ENCODE assay signal across 13 cellular contexts in the genomic region with DNA sequence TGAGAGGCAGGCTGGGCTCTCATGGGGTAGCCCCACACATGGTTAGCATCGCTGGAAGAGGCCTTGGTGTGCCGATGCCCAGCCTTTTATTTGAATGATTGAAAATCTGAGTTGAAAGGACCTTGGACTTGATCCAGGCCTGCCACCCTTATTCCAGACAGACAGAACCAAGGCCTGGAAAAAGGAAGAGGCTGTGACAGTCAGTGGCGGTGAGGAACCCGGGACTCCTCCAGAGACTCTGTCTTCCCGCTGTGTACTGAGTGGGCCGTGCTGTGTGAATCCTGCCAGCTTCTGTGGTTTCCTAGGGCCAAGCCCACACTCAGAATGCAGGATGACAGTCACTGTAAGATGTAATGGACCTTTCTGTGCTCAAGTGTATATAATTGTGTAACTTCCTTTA.
A peak's percentile ranks its signal among the peaks of the same experiment; 100 is the strongest.
DNase-seq lines count a peak whose midpoint lies in the region; ATAC-seq and TF ChIP-seq lines count a peak whose summit lies in the region.
"Had no signal": no experiment of that assay in that cellular context is flagged by ENCODE, and none has a peak within 500 bp of the region (broad histone marks: within the 10 kb centered on the region; RNA-seq: fewer than 3 reads in every experiment).

No MANE protein-coding gene starts in this region.

- CTCF ChIA-PET in CD4-positive, alpha-beta T cell (lab: Charles Lee), result interaction anchor here (0.9 to 1.2 kb wide), 2 partner anchors 17 to 221 kb away, joined by 3 read pairs; no protein-coding TSS in a partner anchor
- CTCF ChIA-PET in naive thymus-derived CD4-positive, alpha-beta T cell (lab: Charles Lee), result interaction anchor here (0.9 kb wide), 1 partner anchor 27 kb away, joined by 3 read pairs; no protein-coding TSS in a partner anchor

- H3K27ac Mint-ChIP-seq in CD4-positive, alpha-beta T cell, result peak overlapping the region; percentile 88
- peak overlapping the region; percentile 94 for H3K27ac Mint-ChIP-seq in activated T-cell treated with anti-CD3 and anti-CD28 coated beads, Interleukin-2, amount 50 U/mL, for 24 hours
- H3K27ac Mint-ChIP-seq in naive thymus-derived CD4-positive, alpha-beta T cell, result peak overlapping the region; percentile 87 to 95 (median 93)

- no peak for TF ChIP-seq POLR2A in esophagus squamous epithelium (IDR thresholded peaks at IDR 0.05)

- ATAC-seq in CD4-positive, alpha-beta T cell (ENCODE audit: poor library complexity), result peak; percentile 12
- ATAC-seq in naive thymus-derived CD4-positive, alpha-beta T cell, result peak; percentile 39
- ATAC-seq in GM19324 (IDR thresholded peaks at IDR 0.05; ENCODE audit: low FRiP score, unreplicated experiment), result no peak

- H3K4me3 ChIP-seq in naive thymus-derived CD4-positive, alpha-beta T cell (ENCODE audit: low read length), result peak overlapping the region; percentile 43
- H3K4me3 ChIP-seq in esophagus squamous epithelium, result no peak overlapping the region
- H3K4me3 ChIP-seq: heart right ventricle, SK-N-MC had no signal

- H3K36me3 ChIP-seq in naive thymus-derived CD4-positive, alpha-beta T cell (ENCODE audit: control insufficient read depth in 2 of 3, insufficient read depth in 3 of 3, low read length in 3 of 3), result no peaks in the 10 kb centered on the region
- H3K36me3 ChIP-seq in esophagus squamous epithelium, result no peaks in the 10 kb centered on the region
- H3K36me3 ChIP-seq: brain microvascular endothelial cell, heart right ventricle had no signal

- peak overlapping the region; percentile 80 for H3K4me3 Mint-ChIP-seq in CD4-positive, alpha-beta T cell
- peak overlapping the region; percentile 39 for H3K4me3 Mint-ChIP-seq in activated T-cell treated with anti-CD3 and anti-CD28 coated beads, Interleukin-2, amount 50 U/mL, for 24 hours
- H3K4me3 Mint-ChIP-seq in naive thymus-derived CD4-positive, alpha-beta T cell, result peak overlapping the region; percentile 68 to 91 (median 82)

- no peaks in the 10 kb centered on the region for H3K27me3 Mint-ChIP-seq in CD4-positive, alpha-beta T cell
- no peaks in the 10 kb centered on the region for H3K27me3 Mint-ChIP-seq in activated T-cell treated with anti-CD3 and anti-CD28 coated beads, Interleukin-2, amount 50 U/mL, for 24 hours
- H3K27me3 Mint-ChIP-seq in naive thymus-derived CD4-positive, alpha-beta T cell, result no peaks in the 10 kb centered on the region

- H3K27ac ChIP-seq in CD4-positive, alpha-beta T cell (ENCODE audit: low read depth, low read length), result peak overlapping the region; percentile 76
- peak overlapping the region; percentile 60 for H3K27ac ChIP-seq in naive thymus-derived CD4-positive, alpha-beta T cell (ENCODE audit: low read depth, low read length)
- H3K27ac ChIP-seq in esophagus squamous epithelium, result peak overlapping the region in 1 of 4 donors; percentile 28
- H3K27ac ChIP-seq: brain microvascular endothelial cell, parathyroid adenoma, SK-N-MC had no signal

- TF ChIP-seq CTCF in CD4-positive, alpha-beta T cell (IDR thresholded peaks at IDR 0.05), result no peak
- no peak for TF ChIP-seq CTCF in esophagus squamous epithelium (IDR thresholded peaks at IDR 0.05)

- peaks cover 12 to 43% of the 10 kb centered on the region in 2 donors for H3K4me1 ChIP-seq in naive thymus-derived CD4-positive, alpha-beta T cell (ENCODE audit: control insufficient read depth in 2 of 2, insufficient read depth in 2 of 2, low read length in 2 of 2)
- H3K4me1 ChIP-seq in esophagus squamous epithelium, result peaks cover 0 to 14% (median 0%) of the 10 kb centered on the region in 3 donors

- H3K27me3 ChIP-seq in CD4-positive, alpha-beta T cell (ENCODE audit: control insufficient read depth, insufficient read depth, low read length), result no peaks in the 10 kb centered on the region
- no peaks in the 10 kb centered on the region for H3K27me3 ChIP-seq in naive thymus-derived CD4-positive, alpha-beta T cell (ENCODE audit: control insufficient read depth in 2 of 2, insufficient read depth in 2 of 2, low read length in 2 of 2)
- H3K27me3 ChIP-seq in esophagus squamous epithelium, result no peaks in the 10 kb centered on the region
- H3K27me3 ChIP-seq: brain microvascular endothelial cell, heart right ventricle had no signal

- DNase-seq in CD4-positive, alpha-beta T cell, result peak in 1 of 10 experiments; percentile 7
- DNase-seq in GM03348 (ENCODE audit: low spot score) (peak; percentile 52), esophagus squamous epithelium (lab: John Stamatoyannopoulos, UW) (no peak), NCI-H1092 (lab: John Stamatoyannopoulos, UW) (no peak)
- peak; percentile 38 for DNase-seq in activated T-cell treated with anti-CD3 and anti-CD28 coated beads, Interleukin-2, amount 50 U/mL, for 24 hours
- DNase-seq in naive thymus-derived CD4-positive, alpha-beta T cell, result peak in 1 of 9 donors; percentile 12
- DNase-seq: brain microvascular endothelial cell, heart right ventricle, NCI-H1417 treated with DMSO at 0.1 percent for 48 hours, NCI-H774 had no signal

- H3K9me3 Mint-ChIP-seq in CD4-positive, alpha-beta T cell, result no peaks in the 10 kb centered on the region
- no peaks in the 10 kb centered on the region for H3K9me3 Mint-ChIP-seq in activated T-cell treated with anti-CD3 and anti-CD28 coated beads, Interleukin-2, amount 50 U/mL, for 24 hours
- no peaks in the 10 kb centered on the region for H3K9me3 Mint-ChIP-seq in naive thymus-derived CD4-positive, alpha-beta T cell

- H3K4me1 Mint-ChIP-seq in CD4-positive, alpha-beta T cell (ENCODE audit: low read depth), result peaks cover 65% of the 10 kb centered on the region
- peaks cover 67% of the 10 kb centered on the region for H3K4me1 Mint-ChIP-seq in activated T-cell treated with anti-CD3 and anti-CD28 coated beads, Interleukin-2, amount 50 U/mL, for 24 hours (ENCODE audit: low read depth)
- peaks cover 31 to 69% (median 68%) of the 10 kb centered on the region in 7 donors for H3K4me1 Mint-ChIP-seq in naive thymus-derived CD4-positive, alpha-beta T cell

- no peaks in the 10 kb centered on the region for H3K9me3 ChIP-seq in CD4-positive, alpha-beta T cell (ENCODE audit: control insufficient read depth, low read length)
- no peaks in the 10 kb centered on the region for H3K9me3 ChIP-seq in naive thymus-derived CD4-positive, alpha-beta T cell (ENCODE audit: control insufficient read depth in 2 of 3, low read length in 3 of 3)
- no peaks in the 10 kb centered on the region for H3K9me3 ChIP-seq in esophagus squamous epithelium
- H3K9me3 ChIP-seq: heart right ventricle had no signal

- POLR2A ChIA-PET in CD4-positive, alpha-beta T cell (lab: Charles Lee), result interaction anchor here (1.0 to 2.2 kb wide), 6 partner anchors 10 to 42 kb away, joined by 3 to 18 read pairs (median 4); no protein-coding TSS in a partner anchor
- POLR2A ChIA-PET in naive thymus-derived CD4-positive, alpha-beta T cell (lab: Charles Lee), result interaction anchor here (1.0 kb wide), 1 partner anchor 69 kb away, joined by 4 read pairs; no protein-coding TSS in a partner anchor

- H3K36me3 Mint-ChIP-seq in CD4-positive, alpha-beta T cell (ENCODE audit: low read depth), result no peaks in the 10 kb centered on the region
- H3K36me3 Mint-ChIP-seq in activated T-cell treated with anti-CD3 and anti-CD28 coated beads, Interleukin-2, amount 50 U/mL, for 24 hours (ENCODE audit: low read depth), result peaks cover 15% of the 10 kb centered on the region
- no peaks in the 10 kb centered on the region for H3K36me3 Mint-ChIP-seq in naive thymus-derived CD4-positive, alpha-beta T cell

- WGBS in esophagus squamous epithelium, 2 donors, result 82 to 90% methylated on average over 6 of the region's 6 CpGs

- intact Hi-C loops in CD4-positive, alpha-beta T cell (cut with DNase I, micrococcal nuclease), result loop anchor here in 1 of 2 experiments (5.0 to 10.0 kb wide), 4 partner anchors 55 to 302 kb away; a partner anchor contains a TSS
- intact Hi-C loops in naive thymus-derived CD4-positive, alpha-beta T cell (cut with micrococcal nuclease), result loop anchor here (1.0 to 10.0 kb wide), 5 partner anchors 15 to 490 kb away; a partner anchor contains a TSS
- intact Hi-C loops in esophagus squamous epithelium (cut with DNase I), result no loop called here

Comparison
In these comparisons a context has a peak if more than half of its experiments do, and no peak if none do; other contexts are left out.
1. DNase-seq: peak in GM03348 (single experiment) and activated T-cell treated with anti-CD3 and anti-CD28 coated beads, Interleukin-2, amount 50 U/mL, for 24 hours (single experiment); none in esophagus squamous epithelium (single experiment) and NCI-H1092 (single experiment).
2. Peak in every context shown above with its lines, with median percentiles within 50 percentile points of each other: H3K27ac Mint-ChIP-seq and H3K4me3 Mint-ChIP-seq.